ENCODE assay signal across 24 cellular contexts in the genomic region with DNA sequence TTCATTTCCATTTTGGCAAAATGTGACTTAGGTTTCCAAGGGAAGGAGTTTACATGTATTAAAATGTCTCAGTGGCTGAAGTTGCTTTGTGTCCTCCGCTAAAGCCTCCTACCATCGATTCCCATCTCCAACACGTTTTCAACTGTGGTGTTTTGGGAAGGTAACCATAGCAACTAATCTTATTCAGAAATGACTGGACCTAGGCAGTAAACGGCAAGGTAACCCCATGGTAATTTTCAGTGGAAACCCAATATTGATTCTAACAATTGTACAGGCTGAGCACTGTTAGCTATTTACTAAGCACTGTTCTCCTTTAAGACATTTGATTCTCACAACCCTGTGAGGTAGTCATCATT. TPM values are rescaled to one million over a fixed set of nuclear protein-coding genes. Genes with fewer than 3 reads are reported as not detected.
"Had no signal": no experiment of that assay in that cellular context is flagged by ENCODE, and none has a peak within 500 bp of the region (broad histone marks: within the 10 kb centered on the region; RNA-seq: fewer than 3 reads in every experiment).

No MANE protein-coding gene starts in this region.

- H3K27me3 Mint-ChIP-seq: activated CD4-positive, alpha-beta T cell treated with anti-CD3 and anti-CD28 coated beads, Interleukin-2, amount 10 ng/mL, durations not matched to agents 24 days and 14 days; dendritic cell treated with granulocyte-macrophage colony-stimulating factor and Interleukin-4, amounts not matched to agents 40 ng/mL and 50 ng/mL, for 4 days; naive thymus-derived CD4-positive, alpha-beta T cell; stimulated activated naive CD8-positive, alpha-beta T cell treated with anti-CD3 and anti-CD28 coated beads, Interleukin-15, amount 100 ng/mL, for 72 hours had no signal

- H3K4me1 ChIP-seq: pancreas, right lobe of liver had no signal

- H3K4me3 ChIP-seq: ascending aorta, esophagus muscularis mucosa, gastroesophageal sphincter, pancreas, right lobe of liver, suprapubic skin, transverse colon, vagina had no signal

- DNase-seq: activated CD4-positive, alpha-beta T cell treated with anti-CD3 and anti-CD28 coated beads, Interleukin-2, amount 10 ng/mL, durations not matched to agents 24 days and 14 days; activated CD8-positive, alpha-beta memory T cell treated with anti-CD3 and anti-CD28 coated beads for 24 hours; activated effector memory CD4-positive, alpha-beta T cell treated with anti-CD3 and anti-CD28 coated beads, Interleukin-2, amount 50 U/mL, for 16 hours; activated naive CD4-positive, alpha-beta T cell treated with anti-CD3 and anti-CD28 coated beads, Interleukin-2, amount 50 U/mL, for 16 hours; activated T-cell treated with anti-CD3 and anti-CD28 coated beads, Interleukin-2, amount 50 U/mL, for 72 hours; effector CD8-positive, alpha-beta T cell; heart right ventricle; mesenchymal stem cell; pancreas; right lobe of liver; small intestine; stimulated activated CD4-positive, alpha-beta T cell treated with anti-CD3 and anti-CD28 coated beads, Interleukin-15, amount 100 ng/mL, for 24 hours; stimulated activated CD4-positive, alpha-beta T cell treated with anti-CD3 and anti-CD28 coated beads, Interleukin-4, amount 100 ng/mL, for 1 hour; stimulated activated naive CD8-positive, alpha-beta T cell treated with anti-CD3 and anti-CD28 coated beads, Interleukin-15, amount 100 ng/mL, for 72 hours; T-helper 9 cell; transverse colon had no signal

- H3K27ac ChIP-seq: ascending aorta, heart right ventricle, pancreas, right lobe of liver, suprapubic skin, transverse colon, vagina had no signal

- H3K9me3 Mint-ChIP-seq: activated CD4-positive, alpha-beta T cell treated with anti-CD3 and anti-CD28 coated beads, Interleukin-2, amount 10 ng/mL, durations not matched to agents 24 days and 14 days; activated T-cell treated with anti-CD3 and anti-CD28 coated beads, Interleukin-2, amount 50 U/mL, for 72 hours; dendritic cell treated with granulocyte-macrophage colony-stimulating factor and Interleukin-4, amounts not matched to agents 40 ng/mL and 50 ng/mL, for 4 days; naive thymus-derived CD4-positive, alpha-beta T cell; stimulated activated naive CD8-positive, alpha-beta T cell treated with anti-CD3 and anti-CD28 coated beads, Interleukin-15, amount 100 ng/mL, for 72 hours had no signal

- FAIRE-seq: pancreas, small intestine had no signal

- H3K9me3 ChIP-seq: ascending aorta, esophagus muscularis mucosa, gastroesophageal sphincter, heart right ventricle, pancreas, right lobe of liver, suprapubic skin, transverse colon, vagina had no signal

- H3K27me3 ChIP-seq: ascending aorta, esophagus muscularis mucosa, gastroesophageal sphincter, heart right ventricle, pancreas, right lobe of liver, suprapubic skin, transverse colon, vagina had no signal

- H3K36me3 ChIP-seq: ascending aorta, pancreas, right lobe of liver, transverse colon, vagina had no signal

RNA-seq across cellular contexts. Expression of a gene that starts 36.3 kb away (rescaled TPM):
- total RNA-seq: ascending aorta, endothelial cell of umbilical vein had no signal
